In genomic region chrX:113594504-113594903, GRCh38 we compare ENCODE assay signal across 2 cellular contexts.
TF ChIP-seq lines count a peak whose summit lies in the region.

No MANE protein-coding gene starts in this region.

TF ChIP-seq in SK-N-SH, 30 proteins besides CTCF, POLR2A, EP300 and RAD21 (continued from another document):
- peak; percentile 61 for TF ChIP-seq PBX3 (IDR thresholded peaks at IDR 0.05)

TF ChIP-seq in SK-N-SH treated with all-trans-retinoic acid at 6 μM for 48 hours, 23 proteins besides CTCF, POLR2A, EP300 and RAD21 (continued from another document):
- no peak for TF ChIP-seq PATZ1 (CRISPR knock-in tag; IDR thresholded peaks at IDR 0.05; ENCODE audit: borderline replicate concordance)
- no peak for TF ChIP-seq ZFP3 (CRISPR knock-in tag; IDR thresholded peaks at IDR 0.05)
- no peak for TF ChIP-seq SNAI2 (CRISPR knock-in tag; IDR thresholded peaks at IDR 0.05)
- TF ChIP-seq ESRRG (CRISPR knock-in tag; IDR thresholded peaks at IDR 0.05): no peak
- no peak for TF ChIP-seq RARB (CRISPR knock-in tag; IDR thresholded peaks at IDR 0.05)
- TF ChIP-seq TOX (CRISPR knock-in tag; IDR thresholded peaks at IDR 0.05; ENCODE audit: borderline replicate concordance): no peak
- no peak for TF ChIP-seq POU6F1 (CRISPR knock-in tag; IDR thresholded peaks at IDR 0.05; ENCODE audit: borderline replicate concordance, low read depth)
